In the genomic region with DNA sequence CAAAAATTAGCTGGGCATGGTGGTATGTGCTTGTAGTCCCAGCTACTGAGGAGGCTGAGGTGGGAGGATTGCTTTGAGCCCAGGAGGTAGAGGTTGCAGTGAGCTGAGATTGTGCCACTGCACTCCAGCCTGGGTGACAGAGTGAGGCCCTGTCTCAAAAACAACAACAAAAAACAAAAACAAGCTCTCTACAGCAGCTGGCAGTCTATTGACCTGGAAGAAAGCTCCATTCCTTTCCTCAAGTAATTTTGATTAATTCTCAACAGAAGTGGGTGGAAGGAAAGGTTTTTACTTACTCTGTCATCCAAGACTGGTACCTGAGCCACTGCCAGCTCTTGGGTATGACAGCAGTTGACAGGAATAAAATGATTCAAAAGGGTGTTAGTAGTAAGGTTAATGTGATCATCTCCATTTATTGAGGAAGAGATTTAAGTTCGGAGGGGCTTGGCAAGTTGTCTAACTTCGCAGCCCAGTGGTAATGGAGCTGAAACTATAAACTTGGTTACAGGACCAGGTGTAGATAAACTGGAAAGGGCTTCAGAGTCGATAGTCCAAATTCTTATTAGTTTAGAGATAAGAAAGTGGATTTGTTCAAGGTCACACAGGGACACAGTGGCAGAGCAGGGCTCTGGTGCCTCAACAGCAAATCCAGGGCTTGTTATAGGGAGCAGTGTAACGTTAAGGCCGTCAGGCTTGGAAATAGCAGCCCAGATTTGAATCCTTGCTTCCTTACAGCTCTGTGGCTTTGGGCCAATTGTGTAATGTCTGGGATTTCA, we compare ENCODE assay signal across 9 cellular contexts. TPM values are rescaled to one million over a fixed set of nuclear protein-coding genes. Genes with fewer than 3 reads are reported as not detected.
DNase-seq lines count a peak whose midpoint lies in the region; ATAC-seq and TF ChIP-seq lines count a peak whose summit lies in the region.
"Had no signal": no experiment of that assay in that cellular context is flagged by ENCODE, and none has a peak within 500 bp of the region (broad histone marks: within the 10 kb centered on the region; RNA-seq: fewer than 3 reads in every experiment).

No MANE protein-coding gene starts in this region.

- peak; percentile 22 for DNase-seq in activated effector memory CD4-positive, alpha-beta T cell treated with anti-CD3 and anti-CD28 coated beads, Interleukin-2, amount 50 U/mL, for 16 hours
- DNase-seq in activated effector memory CD4-positive, alpha-beta T cell treated with Interleukin-2 at 50 U/mL for 16 hours, result no peak
- DNase-seq in activated T-helper 1 cell treated with anti-CD3 and anti-CD28 coated beads, Interleukin-12 subunit alpha, Interleukin-12 subunit beta, Interleukin-2, Interleukin-4 antibody, amounts not matched to agents 30 ng/mL and 10 ng/mL and 1 ng/mL, durations not matched to agents 14 hours and 24 hours and 36 hours (ENCODE audit: low spot score), result no peak
- DNase-seq in left lobe of liver (ENCODE audit: low spot score) (no peak), suprapubic skin (ENCODE audit: low spot score in 2 of 2) (peak; percentile 20 to 41), superior temporal gyrus (ENCODE audit: extremely low spot score) (no peak)
- DNase-seq in central memory CD4-positive, alpha-beta T cell, result no peak
- DNase-seq: stimulated activated CD4-positive, alpha-beta T cell treated with anti-CD3 and anti-CD28 coated beads, Interleukin-2, amount 100 ng/mL, for 24 hours had no signal

- WGBS in suprapubic skin, result 61% methylated on average over 5 of the region's 5 CpGs

- ATAC-seq in left lobe of liver (peak; percentile 84), HG02981 (IDR thresholded peaks at IDR 0.05; ENCODE audit: unreplicated experiment) (no peak)

- H3K27ac Mint-ChIP-seq in activated T-helper 1 cell treated with anti-CD3 and anti-CD28 coated beads, Interleukin-12 subunit alpha, Interleukin-12 subunit beta, Interleukin-2, Interleukin-4 antibody, amounts not matched to agents 30 ng/mL and 10 ng/mL and 1 ng/mL, durations not matched to agents 14 hours and 24 hours and 36 hours, result peak overlapping the region; percentile 67

- no peak for TF ChIP-seq CTCF in suprapubic skin (IDR thresholded peaks at IDR 0.05)

- intact Hi-C loops in activated T-helper 1 cell treated with anti-CD3 and anti-CD28 coated beads, Interleukin-12 subunit alpha, Interleukin-12 subunit beta, Interleukin-2, Interleukin-4 antibody, amounts not matched to agents 30 ng/mL and 10 ng/mL and 1 ng/mL, durations not matched to agents 14 hours and 24 hours and 36 hours (cut with micrococcal nuclease), result no loop called here

- no peak overlapping the region for H3K27ac ChIP-seq in suprapubic skin

- H3K4me1 ChIP-seq in suprapubic skin, result peaks cover 48% of the 10 kb centered on the region

- no peak for TF ChIP-seq POLR2A in suprapubic skin (IDR thresholded peaks at IDR 0.05)

- peaks cover 64% of the 10 kb centered on the region for H3K36me3 ChIP-seq in suprapubic skin

- no peaks in the 10 kb centered on the region for H3K27me3 ChIP-seq in suprapubic skin

- peaks cover 55% of the 10 kb centered on the region for H3K36me3 Mint-ChIP-seq in activated T-helper 1 cell treated with anti-CD3 and anti-CD28 coated beads, Interleukin-12 subunit alpha, Interleukin-12 subunit beta, Interleukin-2, Interleukin-4 antibody, amounts not matched to agents 30 ng/mL and 10 ng/mL and 1 ng/mL, durations not matched to agents 14 hours and 24 hours and 36 hours (ENCODE audit: low read depth)

- no peak overlapping the region for H3K4me3 Mint-ChIP-seq in activated T-helper 1 cell treated with anti-CD3 and anti-CD28 coated beads, Interleukin-12 subunit alpha, Interleukin-12 subunit beta, Interleukin-2, Interleukin-4 antibody, amounts not matched to agents 30 ng/mL and 10 ng/mL and 1 ng/mL, durations not matched to agents 14 hours and 24 hours and 36 hours

- no peaks in the 10 kb centered on the region for H3K9me3 Mint-ChIP-seq in activated T-helper 1 cell treated with anti-CD3 and anti-CD28 coated beads, Interleukin-12 subunit alpha, Interleukin-12 subunit beta, Interleukin-2, Interleukin-4 antibody, amounts not matched to agents 30 ng/mL and 10 ng/mL and 1 ng/mL, durations not matched to agents 14 hours and 24 hours and 36 hours

- peaks cover 43% of the 10 kb centered on the region for H3K4me1 Mint-ChIP-seq in activated T-helper 1 cell treated with anti-CD3 and anti-CD28 coated beads, Interleukin-12 subunit alpha, Interleukin-12 subunit beta, Interleukin-2, Interleukin-4 antibody, amounts not matched to agents 30 ng/mL and 10 ng/mL and 1 ng/mL, durations not matched to agents 14 hours and 24 hours and 36 hours (ENCODE audit: low read depth)

- H3K27me3 Mint-ChIP-seq in activated T-helper 1 cell treated with anti-CD3 and anti-CD28 coated beads, Interleukin-12 subunit alpha, Interleukin-12 subunit beta, Interleukin-2, Interleukin-4 antibody, amounts not matched to agents 30 ng/mL and 10 ng/mL and 1 ng/mL, durations not matched to agents 14 hours and 24 hours and 36 hours (ENCODE audit: insufficient read depth), result no peaks in the 10 kb centered on the region

- H3K9me3 ChIP-seq in suprapubic skin, result no peaks in the 10 kb centered on the region

- TF ChIP-seq EP300 in suprapubic skin (IDR thresholded peaks at IDR 0.05), result no peak

- H3K4me3 ChIP-seq in suprapubic skin, result no peak overlapping the region

RNA-seq across cellular contexts. Expression of gene SRSF3, which starts 14.8 kb away (rescaled TPM):
- 525 and 546 TPM in 2 replicates for total RNA-seq in activated T-helper 1 cell treated with anti-CD3 and anti-CD28 coated beads, Interleukin-12 subunit alpha, Interleukin-12 subunit beta, Interleukin-2, Interleukin-4 antibody, amounts not matched to agents 30 ng/mL and 10 ng/mL and 1 ng/mL, durations not matched to agents 14 hours and 24 hours and 36 hours
- total RNA-seq in left lobe of liver (58.7 TPM), suprapubic skin (100 to 1,000 TPM; 152 to 180 (median 167) TPM)

Comparison
In these comparisons a context has a peak if more than half of its experiments do, and no peak if none do; other contexts are left out.
1. DNase-seq: peak in activated effector memory CD4-positive, alpha-beta T cell treated with anti-CD3 and anti-CD28 coated beads, Interleukin-2, amount 50 U/mL, for 16 hours (single experiment) and suprapubic skin (2 of 2); none in activated effector memory CD4-positive, alpha-beta T cell treated with Interleukin-2 at 50 U/mL for 16 hours (single experiment), activated T-helper 1 cell treated with anti-CD3 and anti-CD28 coated beads, Interleukin-12 subunit alpha, Interleukin-12 subunit beta, Interleukin-2, Interleukin-4 antibody, amounts not matched to agents 30 ng/mL and 10 ng/mL and 1 ng/mL, durations not matched to agents 14 hours and 24 hours and 36 hours (single experiment), left lobe of liver (single experiment), superior temporal gyrus (single experiment) and central memory CD4-positive, alpha-beta T cell (single experiment).